ENCODE assay signal across 8 cellular contexts in the genomic region with DNA sequence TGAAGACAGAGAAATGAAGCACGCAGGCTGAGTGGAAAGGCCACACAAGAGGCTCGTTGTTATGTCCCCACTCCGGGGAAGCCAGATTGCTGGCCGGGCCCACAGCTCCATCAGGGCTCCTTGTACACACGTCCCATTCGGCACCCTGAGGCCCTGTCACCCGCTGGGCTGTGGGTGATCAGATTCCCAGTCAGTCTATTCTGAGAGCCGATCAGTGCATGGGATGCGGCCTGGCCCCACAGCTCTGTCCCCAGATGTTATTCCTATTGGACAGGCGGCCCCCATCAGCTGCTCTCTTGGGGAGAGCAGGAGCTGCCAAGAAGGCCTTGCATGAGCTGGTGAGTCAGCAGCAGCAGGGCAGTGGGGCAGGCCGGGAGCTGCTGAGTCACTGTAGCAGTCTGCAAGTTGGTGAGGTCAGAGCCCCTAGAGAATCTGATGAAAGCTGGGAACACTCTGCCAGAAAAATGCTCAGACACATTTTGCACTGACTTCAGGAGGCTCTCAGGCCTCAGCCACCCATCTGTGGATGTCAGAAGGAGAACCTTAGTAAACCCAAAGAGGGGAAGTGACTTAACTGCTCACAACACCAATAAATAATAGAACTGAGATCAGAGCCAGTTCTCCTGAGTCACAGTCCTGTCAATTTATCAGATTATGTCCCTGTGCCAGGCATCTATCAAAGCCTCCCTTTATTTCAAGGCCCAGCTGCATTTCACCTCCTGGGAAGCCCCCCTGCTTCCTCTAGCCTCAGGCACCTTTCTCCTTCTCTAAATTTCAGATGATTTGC. TPM values are rescaled to one million over a fixed set of nuclear protein-coding genes. Genes with fewer than 3 reads are reported as not detected.
DNase-seq lines count a peak whose midpoint lies in the region; ATAC-seq lines count a peak whose summit lies in the region.

No MANE protein-coding gene starts in this region.

- no peaks in the 10 kb centered on the region for H3K36me3 ChIP-seq in Karpas-422 (ENCODE audit: insufficient read depth, low read length)

- peak overlapping the region; percentile 65 for H3K9ac ChIP-seq in Karpas-422 (ENCODE audit: low read length)

- no peaks in the 10 kb centered on the region for H3K79me2 ChIP-seq in Karpas-422 (ENCODE audit: low read length)

- H3K27me3 ChIP-seq in Karpas-422 (ENCODE audit: low read length), result no peaks in the 10 kb centered on the region

- ATAC-seq in HG03097 (IDR thresholded peaks at IDR 0.05; ENCODE audit: low FRiP score, unreplicated experiment), result no peak

- peak overlapping the region; percentile 82 for H3K27ac ChIP-seq in Karpas-422 (ENCODE audit: low read length)
- H3K27ac ChIP-seq in cingulate gyrus (ENCODE audit: low read depth, low read length), result peak overlapping the region; percentile 95

- in situ Hi-C loops in SK-MEL-5 (cut with HindIII; ENCODE audit: low pct_unique_long_range_greater_than_20kb, low sequenced_read_pairs), result no loop called here

- peak; percentile 72 for DNase-seq in activated effector memory CD4-positive, alpha-beta T cell treated with anti-CD3 and anti-CD28 coated beads, Interleukin-2, amount 50 U/mL, for 16 hours
- DNase-seq in activated effector memory CD4-positive, alpha-beta T cell treated with Interleukin-2 at 50 U/mL for 16 hours, result no peak
- DNase-seq in Karpas-422 (peak; percentile 89), SK-MEL-5 (ENCODE audit: low read depth, low spot score) (peak; percentile 98), kidney tubule cell (ENCODE audit: low spot score) (peak; percentile 99)
- peak; percentile 24 for DNase-seq in stimulated activated CD4-positive, alpha-beta T cell treated with anti-CD3 and anti-CD28 coated beads, Interleukin-12 subunit alpha, Interleukin-12 subunit beta, amount 100 ng/mL, for 4 hours

- H2AFZ ChIP-seq in Karpas-422 (ENCODE audit: low read length), result peak overlapping the region; percentile 68

- H3K4me3 ChIP-seq in Karpas-422 (ENCODE audit: low read length), result peak overlapping the region; percentile 26

- H3K4me1 ChIP-seq in Karpas-422 (ENCODE audit: low read length), result peaks cover 30% of the 10 kb centered on the region

- H3K4me2 ChIP-seq in Karpas-422 (ENCODE audit: low read depth, low read length, poor library complexity, severe bottlenecking), result peak overlapping the region; percentile 64

- H4K20me1 ChIP-seq in Karpas-422 (ENCODE audit: insufficient read depth, low read depth, low read length), result no peaks in the 10 kb centered on the region

- H3K9me2 ChIP-seq in Karpas-422 (replicated peaks; ENCODE audit: insufficient read depth, low read length), result no peaks in the 10 kb centered on the region

- no peaks in the 10 kb centered on the region for H3K9me3 ChIP-seq in Karpas-422 (ENCODE audit: low read length)

RNA-seq across cellular contexts. Expression of a gene that starts 9.4 kb away (rescaled TPM):
- 114 and 201 TPM in 2 replicates for total RNA-seq in Karpas-422 (2014; rRNA removed; shearing (Covaris generic); ENCODE audit: low replicate concordance)
- 1,457 and 1,499 TPM in 2 replicates for total RNA-seq in SK-MEL-5 (2014; rRNA removed; shearing (Covaris generic))
- polyA plus RNA-seq in SK-MEL-5 (2015; cell fraction: cytosol; rRNA removed), result 3,343 and 3,961 TPM in 2 replicates
- polyA plus RNA-seq in SK-MEL-5 (2015; cell fraction: nucleus; rRNA removed), result 1,221 and 1,304 TPM in 2 replicates
